ENCODE assay signal across 22 cellular contexts in genomic region chr19:5237190-5237780, GRCh38.
DNase-seq lines count a peak whose midpoint lies in the region; ATAC-seq, FAIRE-seq and TF ChIP-seq lines count a peak whose summit lies in the region.
"Had no signal": no experiment of that assay in that cellular context is flagged by ENCODE, and none has a peak within 500 bp of the region (broad histone marks: within the 10 kb centered on the region; RNA-seq: fewer than 3 reads in every experiment).

No MANE protein-coding gene starts in this region.

- no peaks in the 10 kb centered on the region for H3K9me3 ChIP-seq in right atrium auricular region
- H3K9me3 ChIP-seq in K562 (replicated peaks; ENCODE audit: control insufficient read depth, insufficient read depth, low read depth, low read length): no peaks in the 10 kb centered on the region
- H3K9me3 ChIP-seq in lower lobe of right lung: no peaks in the 10 kb centered on the region
- H3K9me3 ChIP-seq in upper lobe of right lung: no peaks in the 10 kb centered on the region
- H3K9me3 ChIP-seq: BLaER1, Caco-2 had no signal

- no peaks in the 10 kb centered on the region for H3K9me1 ChIP-seq in K562 (ENCODE audit: control insufficient read depth, insufficient read depth, low read length)

- TF ChIP-seq RAD21 in K562 (CRISPR knock-in tag; conservative IDR thresholded peaks at IDR 0.05 in 1 of 2, IDR thresholded peaks at IDR 0.05 in 1 of 2): no peak

- no peak overlapping the region for H3K27ac Mint-ChIP-seq in activated CD4-positive, alpha-beta memory T cell treated with anti-CD3 and anti-CD28 coated beads for 36 hours
- H3K27ac Mint-ChIP-seq: B cell; CD4-positive, CD25-positive, alpha-beta regulatory T cell; CD8-positive, alpha-beta T cell had no signal

- H3K36me3 ChIP-seq in right atrium auricular region: peaks cover 28% of the 10 kb centered on the region
- no peaks in the 10 kb centered on the region for H3K36me3 ChIP-seq in K562 (ENCODE audit: control insufficient read depth, insufficient read depth, low read length)
- peaks cover 23% of the 10 kb centered on the region for H3K36me3 ChIP-seq in lower lobe of right lung
- no peaks in the 10 kb centered on the region for H3K36me3 ChIP-seq in upper lobe of right lung

- FAIRE-seq in K562 (lab: Jason Lieb, UNC): no peak
- FAIRE-seq: A204.1, G401.6, GM12892 had no signal

- H3K9me3 Mint-ChIP-seq in activated CD4-positive, alpha-beta memory T cell treated with anti-CD3 and anti-CD28 coated beads for 36 hours: no peaks in the 10 kb centered on the region
- H3K9me3 Mint-ChIP-seq: CD4-positive, CD25-positive, alpha-beta regulatory T cell; CD8-positive, alpha-beta T cell; H9 had no signal

- H3K27me3 ChIP-seq in right atrium auricular region (no peaks in the 10 kb centered on the region), K562 (ENCODE audit: control insufficient read depth in 2 of 2, insufficient read depth in 2 of 2, low read length in 2 of 2) (no peaks in the 10 kb centered on the region), lower lobe of right lung (ENCODE audit: low read depth) (no peaks in the 10 kb centered on the region), upper lobe of right lung (no peaks in the 10 kb centered on the region)
- H3K27me3 ChIP-seq: BLaER1 had no signal

- intact Hi-C loops in left ventricle myocardium superior (cut with micrococcal nuclease): no loop called here
- intact Hi-C loops in K562 (cut with micrococcal nuclease): no loop called here
- intact Hi-C loops in lower lobe of right lung (cut with DNase I): no loop called here
- intact Hi-C loops in upper lobe of right lung (cut with DNase I): no loop called here
- intact Hi-C loops in activated CD4-positive, alpha-beta memory T cell treated with anti-CD3 and anti-CD28 coated beads for 36 hours (cut with micrococcal nuclease): no loop called here
- intact Hi-C loops in left colon (cut with DNase I, micrococcal nuclease): no loop called here

- no peak overlapping the region for H3K27ac ChIP-seq in right atrium auricular region
- H3K27ac ChIP-seq in K562 (ENCODE audit: extremely low read depth, low read depth, low read length): no peak overlapping the region
- H3K27ac ChIP-seq in lower lobe of right lung: no peak overlapping the region
- no peak overlapping the region for H3K27ac ChIP-seq in upper lobe of right lung
- H3K27ac ChIP-seq: 22Rv1, BLaER1, C4-2B had no signal

- POLR2A ChIA-PET in K562 (lab: Yijun Ruan, JAX): no interaction called here
- POLR2A ChIA-PET in activated CD4-positive, alpha-beta memory T cell treated with anti-CD3 and anti-CD28 coated beads for 36 hours (lab: Charles Lee): no interaction called here

- BruUV-seq in K562 (replicated peaks; lab: Mats Ljungman, UMichigan): no TSS peak

- H4K20me1 ChIP-seq in K562 (replicated peaks; ENCODE audit: control insufficient read depth, insufficient read depth, low read length): no peaks in the 10 kb centered on the region
- H4K20me1 ChIP-seq: BLaER1 had no signal

- no peak overlapping the region for H3K4me3 Mint-ChIP-seq in activated CD4-positive, alpha-beta memory T cell treated with anti-CD3 and anti-CD28 coated beads for 36 hours
- H3K4me3 Mint-ChIP-seq: B cell; CD4-positive, CD25-positive, alpha-beta regulatory T cell; CD8-positive, alpha-beta T cell; H9 had no signal

- H2AFZ ChIP-seq in K562 (ENCODE audit: low read depth, low read length): no peak overlapping the region

- TF ChIP-seq CTCF in right atrium auricular region (IDR thresholded peaks at IDR 0.05) (no peak), K562 (IDR thresholded peaks at IDR 0.05 in 2 of 3, conservative IDR thresholded peaks at IDR 0.05 in 1 of 3; ENCODE audit: insufficient read depth in 2 of 3, low read depth in 1 of 3, low read length in 3 of 3) (no peak), lower lobe of right lung (IDR thresholded peaks at IDR 0.05) (no peak), upper lobe of right lung (IDR thresholded peaks at IDR 0.05) (no peak)

- H3K4me3 ChIP-seq in right atrium auricular region (no peak overlapping the region), K562 (no peak overlapping the region), lower lobe of right lung (no peak overlapping the region), upper lobe of right lung (no peak overlapping the region)
- H3K4me3 ChIP-seq: BLaER1 had no signal

- no peak overlapping the region for H3K9ac ChIP-seq in K562 (ENCODE audit: insufficient read depth in 1 of 2, low read depth in 2 of 2, low read length in 2 of 2)
- H3K9ac ChIP-seq: BLaER1 had no signal

- H3K27me3 Mint-ChIP-seq in activated CD4-positive, alpha-beta memory T cell treated with anti-CD3 and anti-CD28 coated beads for 36 hours: no peaks in the 10 kb centered on the region
- H3K27me3 Mint-ChIP-seq: B cell had no signal

- no peaks in the 10 kb centered on the region for H3K36me3 Mint-ChIP-seq in activated CD4-positive, alpha-beta memory T cell treated with anti-CD3 and anti-CD28 coated beads for 36 hours
- H3K36me3 Mint-ChIP-seq: CD8-positive, alpha-beta T cell had no signal

- TF ChIP-seq EP300 in K562 (IDR thresholded peaks at IDR 0.05; ENCODE audit: low read length): no peak

- CTCF ChIA-PET in K562 (lab: Yijun Ruan, JAX; ENCODE audit: low intra/inter-chr PET ratio): no interaction called here
- CTCF ChIA-PET in activated CD4-positive, alpha-beta memory T cell treated with anti-CD3 and anti-CD28 coated beads for 36 hours (lab: Charles Lee): no interaction called here

- ATAC-seq in left ventricle myocardium superior (no peak), K562 (no peak), lower lobe of right lung (no peak), upper lobe of right lung (peak; percentile 29), left colon (no peak), HG03175 (IDR thresholded peaks at IDR 0.05; ENCODE audit: unreplicated experiment) (no peak)
- ATAC-seq: CD8-positive, alpha-beta T cell; HCT116 had no signal

- WGBS in K562 (ENCODE audit: insufficient coverage, low coverage, missing lambda C conversion rate): 93% methylated on average over 24 of the region's 35 CpGs

- no peaks in the 10 kb centered on the region for H3K4me1 Mint-ChIP-seq in activated CD4-positive, alpha-beta memory T cell treated with anti-CD3 and anti-CD28 coated beads for 36 hours (ENCODE audit: low read depth)
- H3K4me1 Mint-ChIP-seq: B cell; CD4-positive, CD25-positive, alpha-beta regulatory T cell had no signal

- H3K79me2 ChIP-seq in K562 (ENCODE audit: control insufficient read depth, insufficient read depth, low read length): no peaks in the 10 kb centered on the region

- in situ Hi-C loops in K562 (cut with MboI): no loop called here

- TF ChIP-seq POLR2A in K562 (conservative IDR thresholded peaks at IDR 0.05): no peak

- peak; percentile 24 for DNase-seq in left ventricle myocardium superior
- DNase-seq in right atrium auricular region (ENCODE audit: low spot score): no peak
- no peak for DNase-seq in K562 (ENCODE audit: extremely low read depth in 1 of 4, low spot score in 3 of 4)
- peak; percentile 42 for DNase-seq in lower lobe of right lung
- DNase-seq in upper lobe of right lung: no peak
- no peak for DNase-seq in activated CD4-positive, alpha-beta memory T cell treated with anti-CD3 and anti-CD28 coated beads for 36 hours
- no peak for DNase-seq in left colon
- DNase-seq: Caco-2; CD4-positive, CD25-positive, alpha-beta regulatory T cell; CD8-positive, alpha-beta T cell; DMS153; DND-41; H9 had no signal

- H3K4me2 ChIP-seq in K562 (ENCODE audit: insufficient read depth, low read length): no peak overlapping the region
- H3K4me2 ChIP-seq: BLaER1 had no signal

- H3K4me1 ChIP-seq in right atrium auricular region (no peaks in the 10 kb centered on the region), K562 (replicated peaks in 1 of 2; ENCODE audit: control insufficient read depth in 2 of 2, insufficient read depth in 2 of 2, low read length in 2 of 2) (peaks cover 0 to 8% of the 10 kb centered on the region in 2 experiments; a peak in 1 of 5 replicates), lower lobe of right lung (no peaks in the 10 kb centered on the region), upper lobe of right lung (no peaks in the 10 kb centered on the region)
- H3K4me1 ChIP-seq: BLaER1, Caco-2 had no signal

TF ChIP-seq in K562, 482 proteins besides CTCF, POLR2A, EP300 and RAD21:
- TF ChIP-seq POLR2G (IDR thresholded peaks at IDR 0.05; ENCODE audit: low read depth, low read length): peak; percentile 23; the same call in 1 of the 2 replicates
- TF ChIP-seq, protein P1, sequence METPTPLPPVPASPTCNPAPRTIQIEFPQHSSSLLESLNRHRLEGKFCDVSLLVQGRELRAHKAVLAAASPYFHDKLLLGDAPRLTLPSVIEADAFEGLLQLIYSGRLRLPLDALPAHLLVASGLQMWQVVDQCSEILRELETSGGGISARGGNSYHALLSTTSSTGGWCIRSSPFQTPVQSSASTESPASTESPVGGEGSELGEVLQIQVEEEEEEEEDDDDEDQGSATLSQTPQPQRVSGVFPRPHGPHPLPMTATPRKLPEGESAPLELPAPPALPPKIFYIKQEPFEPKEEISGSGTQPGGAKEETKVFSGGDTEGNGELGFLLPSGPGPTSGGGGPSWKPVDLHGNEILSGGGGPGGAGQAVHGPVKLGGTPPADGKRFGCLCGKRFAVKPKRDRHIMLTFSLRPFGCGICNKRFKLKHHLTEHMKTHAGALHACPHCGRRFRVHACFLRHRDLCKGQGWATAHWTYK (CRISPR knock-in tag; IDR thresholded peaks at IDR 0.05): peak; percentile 44; the same call in 1 of the 2 replicates
- no peak for TF ChIP-seq ZNF24 (IDR thresholded peaks at IDR 0.05)
- peak; percentile 40 for TF ChIP-seq RBM22 (IDR thresholded peaks at IDR 0.05; ENCODE audit: low read depth, low read length, poor library complexity, severe bottlenecking)
- TF ChIP-seq HNRNPK (IDR thresholded peaks at IDR 0.05; ENCODE audit: low read depth, low read length, poor library complexity, severe bottlenecking): no peak

Comparison
In these comparisons a context has a peak if more than half of its experiments do, and no peak if none do; other contexts are left out.
1. DNase-seq: peak in left ventricle myocardium superior (single experiment) and lower lobe of right lung (single experiment); none in right atrium auricular region (single experiment), K562 (0 of 4), upper lobe of right lung (single experiment), activated CD4-positive, alpha-beta memory T cell treated with anti-CD3 and anti-CD28 coated beads for 36 hours (single experiment) and left colon (0 of 2).